Comparison of ENCODE assay signal across 8 cellular contexts in the genomic region with DNA sequence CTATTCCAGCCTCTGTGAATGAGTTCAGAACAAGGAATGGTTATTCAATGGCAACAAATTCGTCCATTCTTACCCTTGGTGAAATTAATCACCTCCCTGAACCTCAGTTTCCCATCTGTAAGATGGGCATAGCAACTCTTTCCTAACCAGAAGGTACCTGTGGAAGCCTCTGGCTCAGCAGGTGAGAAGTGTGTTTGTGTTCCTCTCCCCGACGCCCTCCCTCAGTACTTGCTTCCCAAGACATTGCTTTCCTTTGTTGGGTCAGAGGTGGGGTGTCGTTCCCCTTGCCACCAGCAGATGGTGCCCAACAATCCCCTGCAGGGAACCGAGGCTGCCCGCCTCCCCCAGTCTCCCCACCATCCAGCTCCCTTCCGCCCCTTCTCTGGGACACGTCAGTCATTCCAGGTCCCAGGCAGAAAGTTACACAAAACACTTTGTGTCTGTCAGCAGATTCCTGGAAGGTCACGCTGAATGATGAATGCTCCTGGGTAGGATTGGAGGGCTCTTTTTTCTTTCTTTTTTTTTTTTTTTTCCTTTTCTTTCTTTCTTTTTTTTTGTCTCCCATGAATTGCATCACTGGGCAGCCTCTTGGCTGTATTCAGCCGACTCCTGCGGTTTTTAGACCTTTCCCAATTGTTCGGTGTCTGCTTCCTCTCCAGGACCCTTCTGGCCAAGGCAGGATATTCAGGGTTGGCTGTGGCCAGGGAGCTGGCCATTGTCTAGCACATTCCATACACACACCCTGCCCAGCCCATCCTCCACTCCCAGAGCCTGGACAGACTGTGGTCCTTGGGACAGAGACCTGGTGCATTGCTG.
DNase-seq lines count a peak whose midpoint lies in the region; ATAC-seq, FAIRE-seq and TF ChIP-seq lines count a peak whose summit lies in the region.

No MANE protein-coding gene starts in this region.

- FAIRE-seq in K562 (lab: Jason Lieb, UNC), result peak; percentile 87

- H3K27ac ChIP-seq in K562 (ENCODE audit: extremely low read depth, low read depth, low read length) (peak overlapping the region; percentile 4; the same call in 1 of the 3 replicates), iPS DF 6.9 (ENCODE audit: low read length) (no peak overlapping the region), spleen (peak overlapping the region in 4 of 8 donors; percentile 7 to 42 (median 30))

- H3K9ac ChIP-seq in K562 (ENCODE audit: insufficient read depth in 1 of 2, low read depth in 2 of 2, low read length in 2 of 2), result peak overlapping the region in 1 of 2 experiments; percentile 13; a peak in 2 of 4 replicates

- H3K9me3 ChIP-seq in K562 (replicated peaks; ENCODE audit: control insufficient read depth, insufficient read depth, low read depth, low read length) (peaks cover 7% of the 10 kb centered on the region; the same call in 1 of the 2 replicates), iPS DF 6.9 (ENCODE audit: control insufficient read depth, insufficient read depth, low read length) (no peaks in the 10 kb centered on the region; the same call in 1 of the 2 replicates), spleen (peaks cover 0 to 14% (median 5%) of the 10 kb centered on the region in 8 donors)

- H3K36me3 ChIP-seq in K562 (ENCODE audit: control insufficient read depth, insufficient read depth, low read length) (no peaks in the 10 kb centered on the region), iPS DF 6.9 (ENCODE audit: control insufficient read depth, insufficient read depth, low read length) (no peaks in the 10 kb centered on the region), spleen (no peaks in the 10 kb centered on the region)

- no peaks in the 10 kb centered on the region for H4K20me1 ChIP-seq in K562 (replicated peaks; ENCODE audit: control insufficient read depth, insufficient read depth, low read length)

- TF ChIP-seq EP300 in K562 (IDR thresholded peaks at IDR 0.05; ENCODE audit: low read length), result peak; percentile 20; the same call in 1 of the 2 replicates

- H3K27me3 ChIP-seq in K562 (ENCODE audit: control insufficient read depth in 2 of 2, insufficient read depth in 2 of 2, low read length in 2 of 2) (no peaks in the 10 kb centered on the region), iPS DF 6.9 (ENCODE audit: control insufficient read depth, insufficient read depth, low read length) (no peaks in the 10 kb centered on the region), spleen (replicated peaks in 1 of 7) (no peaks in the 10 kb centered on the region)

- TF ChIP-seq CTCF in K562 (IDR thresholded peaks at IDR 0.05 in 2 of 3, conservative IDR thresholded peaks at IDR 0.05 in 1 of 3; ENCODE audit: insufficient read depth in 2 of 3, low read depth in 1 of 3, low read length in 3 of 3), result peak; percentile 85 to 94 (median 87)
- TF ChIP-seq CTCF in spleen (IDR thresholded peaks at IDR 0.05 in 8 of 11, conservative IDR thresholded peaks at IDR 0.05 in 3 of 11), result peak; percentile 82 to 97 (median 95)

- ATAC-seq in GM21447 (IDR thresholded peaks at IDR 0.05; ENCODE audit: unreplicated experiment) (peak; percentile 34), K562 (peak; percentile 87)

- TF ChIP-seq RAD21 in K562 (CRISPR knock-in tag; conservative IDR thresholded peaks at IDR 0.05 in 1 of 2, IDR thresholded peaks at IDR 0.05 in 1 of 2), result peak; percentile 92 to 93

- intact Hi-C loops in K562 (cut with micrococcal nuclease), result loop anchor here (1.0 to 5.0 kb wide), 4 partner anchors 33 to 185 kb away; no protein-coding TSS in a partner anchor
- intact Hi-C loops in spleen (cut with DNase I; ENCODE audit: low total_unique reads), result no loop called here

- H3K4me1 ChIP-seq in K562 (replicated peaks in 1 of 2; ENCODE audit: control insufficient read depth in 2 of 2, insufficient read depth in 2 of 2, low read length in 2 of 2) (peaks cover 12 to 43% of the 10 kb centered on the region in 2 experiments), iPS DF 6.9 (ENCODE audit: control insufficient read depth, insufficient read depth, low read length) (peaks cover 2% of the 10 kb centered on the region; the same call in 1 of the 2 replicates), spleen (peaks cover 9 to 62% (median 34%) of the 10 kb centered on the region in 6 donors)

- peak overlapping the region; percentile 48; the same call in 1 of the 2 replicates for H3K4me2 ChIP-seq in K562 (ENCODE audit: insufficient read depth, low read length)

- in situ Hi-C loops in K562 (cut with MboI), result no loop called here

- peak overlapping the region; percentile 68 for H2AFZ ChIP-seq in K562 (ENCODE audit: low read depth, low read length)

- DNase-seq in COR-L47 (lab: John Stamatoyannopoulos, UW), result peak; percentile 28
- DNase-seq in M059J (ENCODE audit: low read depth), result peak; percentile 92
- peak; percentile 57 for DNase-seq in T-helper 9 cell
- peak; percentile 89 to 90 (median 90) for DNase-seq in K562 (ENCODE audit: extremely low read depth in 1 of 4, low spot score in 3 of 4)
- DNase-seq in iPS DF 6.9 (ENCODE audit: low read depth, low spot score), result peak; percentile 90
- peak; percentile 90 for DNase-seq in spleen
- DNase-seq in DMS79 treated with DMSO at 0.1 percent for 48 hours (lab: John Stamatoyannopoulos, UW), result no peak

- H3K9me1 ChIP-seq in K562 (ENCODE audit: control insufficient read depth, insufficient read depth, low read length), result no peaks in the 10 kb centered on the region

- 18% methylated on average over 10 of the region's 12 CpGs for WGBS in K562 (ENCODE audit: insufficient coverage, low coverage, missing lambda C conversion rate)
- WGBS in iPS DF 6.9 (ENCODE audit: insufficient coverage, insufficient read length), result no CpG with 5 or more reads among the region's 12 CpGs
- WGBS in spleen, 5 donors, result 7 to 11% (median 10%) methylated on average over 12 of the region's 12 CpGs

- no peaks in the 10 kb centered on the region for H3K79me2 ChIP-seq in K562 (ENCODE audit: control insufficient read depth, insufficient read depth, low read length)

- H3K4me3 ChIP-seq in K562 (no peak overlapping the region), iPS DF 6.9 (ENCODE audit: low read length) (no peak overlapping the region), spleen (peak overlapping the region in 2 of 8 donors; percentile 7 to 48)

- TF ChIP-seq POLR2A in K562 (conservative IDR thresholded peaks at IDR 0.05) (no peak), spleen (IDR thresholded peaks at IDR 0.05) (no peak)

- CTCF ChIA-PET in K562 (lab: Yijun Ruan, JAX; ENCODE audit: low intra/inter-chr PET ratio), result interaction anchor here (0.6 to 1.5 kb wide), 4 partner anchors 88 to 885 kb away, joined by 3 to 5 read pairs (median 4); a partner anchor contains a TSS

- no TSS peak for BruUV-seq in K562 (replicated peaks; lab: Mats Ljungman, UMichigan)

- POLR2A ChIA-PET in K562 (lab: Yijun Ruan, JAX), result interaction anchor here (0.8 to 1.0 kb wide), 2 partner anchors 34 to 35 kb away, joined by 3 to 4 read pairs; no protein-coding TSS in a partner anchor

TF ChIP-seq in K562, 482 proteins besides CTCF, POLR2A, EP300 and RAD21 (continues in another document):
- TF ChIP-seq EP400 (IDR thresholded peaks at IDR 0.05) (peak; percentile 51; the same call in 1 of the 2 replicates), RAD51 (IDR thresholded peaks at IDR 0.05; ENCODE audit: borderline replicate concordance, low read depth) (no peak), SOX6 (IDR thresholded peaks at IDR 0.05) (peak; percentile 43; the same call in 1 of the 2 replicates), ZNF551 (CRISPR knock-in tag; IDR thresholded peaks at IDR 0.05) (no peak), KLF16 (IDR thresholded peaks at IDR 0.05) (peak; percentile 60), RCOR1 (IDR thresholded peaks at IDR 0.05; ENCODE audit: borderline replicate concordance in 1 of 2, low read depth in 2 of 2, low read length in 2 of 2) (peak in 1 of 2 experiments; percentile 44; a peak in 2 of 4 replicates), MEIS2 (IDR thresholded peaks at IDR 0.05; ENCODE audit: partially characterized antibody) (peak; percentile 84)
- TF ChIP-seq, protein P1, sequence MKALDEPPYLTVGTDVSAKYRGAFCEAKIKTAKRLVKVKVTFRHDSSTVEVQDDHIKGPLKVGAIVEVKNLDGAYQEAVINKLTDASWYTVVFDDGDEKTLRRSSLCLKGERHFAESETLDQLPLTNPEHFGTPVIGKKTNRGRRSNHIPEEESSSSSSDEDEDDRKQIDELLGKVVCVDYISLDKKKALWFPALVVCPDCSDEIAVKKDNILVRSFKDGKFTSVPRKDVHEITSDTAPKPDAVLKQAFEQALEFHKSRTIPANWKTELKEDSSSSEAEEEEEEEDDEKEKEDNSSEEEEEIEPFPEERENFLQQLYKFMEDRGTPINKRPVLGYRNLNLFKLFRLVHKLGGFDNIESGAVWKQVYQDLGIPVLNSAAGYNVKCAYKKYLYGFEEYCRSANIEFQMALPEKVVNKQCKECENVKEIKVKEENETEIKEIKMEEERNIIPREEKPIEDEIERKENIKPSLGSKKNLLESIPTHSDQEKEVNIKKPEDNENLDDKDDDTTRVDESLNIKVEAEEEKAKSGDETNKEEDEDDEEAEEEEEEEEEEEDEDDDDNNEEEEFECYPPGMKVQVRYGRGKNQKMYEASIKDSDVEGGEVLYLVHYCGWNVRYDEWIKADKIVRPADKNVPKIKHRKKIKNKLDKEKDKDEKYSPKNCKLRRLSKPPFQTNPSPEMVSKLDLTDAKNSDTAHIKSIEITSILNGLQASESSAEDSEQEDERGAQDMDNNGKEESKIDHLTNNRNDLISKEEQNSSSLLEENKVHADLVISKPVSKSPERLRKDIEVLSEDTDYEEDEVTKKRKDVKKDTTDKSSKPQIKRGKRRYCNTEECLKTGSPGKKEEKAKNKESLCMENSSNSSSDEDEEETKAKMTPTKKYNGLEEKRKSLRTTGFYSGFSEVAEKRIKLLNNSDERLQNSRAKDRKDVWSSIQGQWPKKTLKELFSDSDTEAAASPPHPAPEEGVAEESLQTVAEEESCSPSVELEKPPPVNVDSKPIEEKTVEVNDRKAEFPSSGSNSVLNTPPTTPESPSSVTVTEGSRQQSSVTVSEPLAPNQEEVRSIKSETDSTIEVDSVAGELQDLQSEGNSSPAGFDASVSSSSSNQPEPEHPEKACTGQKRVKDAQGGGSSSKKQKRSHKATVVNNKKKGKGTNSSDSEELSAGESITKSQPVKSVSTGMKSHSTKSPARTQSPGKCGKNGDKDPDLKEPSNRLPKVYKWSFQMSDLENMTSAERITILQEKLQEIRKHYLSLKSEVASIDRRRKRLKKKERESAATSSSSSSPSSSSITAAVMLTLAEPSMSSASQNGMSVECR (CRISPR knock-in tag; IDR thresholded peaks at IDR 0.05), result no peak
- TF ChIP-seq, protein P2, sequence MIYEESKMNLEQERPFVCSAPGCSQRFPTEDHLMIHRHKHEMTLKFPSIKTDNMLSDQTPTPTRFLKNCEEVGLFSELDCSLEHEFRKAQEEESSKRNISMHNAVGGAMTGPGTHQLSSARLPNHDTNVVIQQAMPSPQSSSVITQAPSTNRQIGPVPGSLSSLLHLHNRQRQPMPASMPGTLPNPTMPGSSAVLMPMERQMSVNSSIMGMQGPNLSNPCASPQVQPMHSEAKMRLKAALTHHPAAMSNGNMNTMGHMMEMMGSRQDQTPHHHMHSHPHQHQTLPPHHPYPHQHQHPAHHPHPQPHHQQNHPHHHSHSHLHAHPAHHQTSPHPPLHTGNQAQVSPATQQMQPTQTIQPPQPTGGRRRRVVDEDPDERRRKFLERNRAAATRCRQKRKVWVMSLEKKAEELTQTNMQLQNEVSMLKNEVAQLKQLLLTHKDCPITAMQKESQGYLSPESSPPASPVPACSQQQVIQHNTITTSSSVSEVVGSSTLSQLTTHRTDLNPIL (CRISPR knock-in tag; IDR thresholded peaks at IDR 0.05), result no peak
